ENCODE assay signal across 1 cellular context in the genomic region with DNA sequence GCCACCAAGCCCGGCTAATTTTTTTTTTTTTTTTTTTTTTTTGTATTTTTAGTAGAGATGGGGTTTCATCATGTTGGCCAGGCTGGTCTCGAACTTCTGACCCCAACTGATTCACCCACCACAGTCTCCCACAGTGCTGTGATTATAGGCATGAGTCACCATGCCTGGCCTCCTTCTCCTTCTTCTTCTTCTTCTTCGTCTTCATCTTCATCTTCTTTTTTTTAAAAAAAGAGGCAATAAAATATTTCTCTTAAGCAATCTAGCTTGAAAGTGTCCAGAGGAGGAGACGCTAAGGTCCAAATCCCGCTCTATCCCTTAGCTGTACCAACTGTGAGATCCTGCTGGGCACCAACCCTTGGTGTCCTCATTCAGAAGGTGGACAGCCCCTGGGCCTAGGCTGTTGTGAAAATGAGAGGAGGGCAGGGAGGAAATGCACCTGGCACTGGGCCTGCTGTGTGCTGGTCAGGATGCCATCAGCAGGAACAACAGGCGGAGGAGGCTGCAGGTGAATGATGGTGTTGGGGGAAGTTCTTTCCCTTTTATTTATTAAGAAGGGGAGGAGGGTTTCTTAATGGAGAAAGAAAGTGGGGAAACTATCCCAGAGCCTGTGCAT.
TF ChIP-seq lines count a peak whose summit lies in the region.

No MANE protein-coding gene starts in this region.

TF ChIP-seq in H1, 55 proteins besides CTCF, POLR2A, EP300 and RAD21:
- TF ChIP-seq CBX8 (IDR thresholded peaks at IDR 0.05; ENCODE audit: borderline replicate concordance, low read depth, low read length) (no peak), JUN (IDR thresholded peaks at IDR 0.05; ENCODE audit: low read depth, low read length) (no peak), RFX5 (IDR thresholded peaks at IDR 0.05; ENCODE audit: borderline replicate concordance, low read depth, low read length) (no peak), SIX5 (IDR thresholded peaks at IDR 0.05; ENCODE audit: low read depth, low read length) (no peak), GTF2F1 (IDR thresholded peaks at IDR 0.05; ENCODE audit: borderline replicate concordance, low read depth, low read length) (no peak), SP1 (IDR thresholded peaks at IDR 0.05; ENCODE audit: low read depth, low read length) (no peak), TAF1 (IDR thresholded peaks at IDR 0.05; ENCODE audit: low read depth, low read length) (no peak)
